8 cellular contexts compared by ENCODE assay signal in the genomic region with DNA sequence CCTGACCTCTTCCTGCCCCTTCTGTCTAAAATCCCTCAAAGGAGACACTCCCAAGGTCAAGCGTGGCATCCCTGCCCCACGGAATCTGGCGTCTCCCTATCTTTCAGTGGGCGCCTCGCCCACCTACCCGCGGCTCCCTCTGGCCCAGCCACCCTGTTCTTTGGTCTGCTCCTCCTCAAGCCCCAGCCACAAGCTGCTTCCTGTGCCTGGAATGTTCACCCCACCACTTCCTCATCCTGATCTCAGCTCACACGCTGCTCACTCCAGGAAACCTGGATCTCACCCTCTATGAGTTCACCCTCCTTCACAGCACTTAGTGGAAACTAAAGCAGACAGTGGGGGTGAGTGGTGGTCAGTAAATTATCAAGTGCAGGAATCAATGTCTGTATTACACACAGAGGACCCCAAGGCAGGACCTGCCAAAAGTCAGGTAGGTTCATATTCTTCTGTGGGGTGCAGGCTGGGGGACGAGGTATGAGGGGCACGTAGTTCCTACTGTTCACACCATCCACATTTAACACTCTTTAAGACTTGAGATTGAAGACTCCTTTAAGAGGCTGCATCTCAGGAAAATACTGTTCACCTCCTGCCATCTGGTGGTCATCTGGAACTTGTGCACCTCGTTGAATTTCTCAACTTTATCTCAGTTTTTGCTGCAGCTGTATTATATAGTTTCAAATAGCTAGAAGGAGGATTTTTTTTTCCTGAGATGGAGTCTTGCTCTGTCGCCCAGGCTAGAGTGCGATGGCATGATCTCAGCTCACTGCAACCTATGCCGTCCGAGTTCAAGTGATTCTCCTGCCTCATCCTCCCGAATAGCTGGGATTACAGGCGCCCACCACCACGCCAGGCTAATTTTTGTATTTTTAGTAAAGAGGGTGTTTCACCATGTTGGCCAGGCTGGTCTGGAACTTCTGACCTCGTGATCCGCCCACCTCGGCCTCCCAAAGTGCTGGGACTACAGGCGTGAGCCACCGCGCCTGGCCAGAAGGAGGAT.
DNase-seq lines count a peak whose midpoint lies in the region; FAIRE-seq and TF ChIP-seq lines count a peak whose summit lies in the region.

No MANE protein-coding gene starts in this region.

- H3K9me3 ChIP-seq in iPS DF 6.9 (ENCODE audit: control insufficient read depth, insufficient read depth, low read length) (no peaks in the 10 kb centered on the region), suprapubic skin (no peaks in the 10 kb centered on the region)

- TF ChIP-seq POLR2A in H54 (IDR thresholded peaks at IDR 0.05; ENCODE audit: low read depth, low read length) (no peak), suprapubic skin (IDR thresholded peaks at IDR 0.05) (no peak)

- no CpG with 5 or more reads among the region's 24 CpGs for WGBS in iPS DF 6.9 (ENCODE audit: insufficient coverage, insufficient read length)
- 57% methylated on average over 24 of the region's 24 CpGs for WGBS in suprapubic skin

- H3K27me3 ChIP-seq in iPS DF 6.9 (ENCODE audit: control insufficient read depth, insufficient read depth, low read length) (no peaks in the 10 kb centered on the region), suprapubic skin (peaks cover 6% of the 10 kb centered on the region)

- TF ChIP-seq CTCF in astrocyte of the spinal cord (IDR thresholded peaks at IDR 0.05; ENCODE audit: low read depth, low read length): peak; percentile 68
- peak; percentile 15 to 48 for TF ChIP-seq CTCF in suprapubic skin (IDR thresholded peaks at IDR 0.05)

- H3K4me1 ChIP-seq in iPS DF 6.9 (ENCODE audit: control insufficient read depth, insufficient read depth, low read length): no peaks in the 10 kb centered on the region; the same call in 1 of the 2 replicates
- peaks cover 11% of the 10 kb centered on the region for H3K4me1 ChIP-seq in suprapubic skin

- in situ Hi-C loops in astrocyte of the spinal cord (cut with HindIII; ENCODE audit: low sequenced_read_pairs): no loop called here

- no peak for TF ChIP-seq EP300 in suprapubic skin (IDR thresholded peaks at IDR 0.05)

- H3K27ac ChIP-seq in iPS DF 6.9 (ENCODE audit: low read length) (no peak overlapping the region), suprapubic skin (no peak overlapping the region)

- no peak for FAIRE-seq in H54 (lab: Jason Lieb, UNC)

- no peak overlapping the region for H3K4me3 ChIP-seq in astrocyte of the spinal cord (ENCODE audit: low read depth, low read length)
- no peak overlapping the region for H3K4me3 ChIP-seq in iPS DF 6.9 (ENCODE audit: low read length)
- no peak overlapping the region for H3K4me3 ChIP-seq in suprapubic skin

- peak; percentile 21 for DNase-seq in activated CD4-positive, alpha-beta T cell treated with anti-CD3 and anti-CD28 coated beads for 48 hours
- DNase-seq in activated CD4-positive, alpha-beta T cell treated with anti-CD3 and anti-CD28 coated beads for 1 hour: no peak
- DNase-seq in H54 (ENCODE audit: insufficient read length, low spot score) (peak; percentile 28), NCI-H2227 (lab: John Stamatoyannopoulos, UW; ENCODE audit: unreplicated experiment) (peak; percentile 15), astrocyte of the spinal cord (ENCODE audit: low read depth, low spot score) (peak; percentile 79), iPS DF 6.9 (ENCODE audit: low read depth, low spot score) (peak; percentile 22), suprapubic skin (ENCODE audit: low spot score in 2 of 2) (no peak)
- no peak for DNase-seq in stimulated activated naive CD4-positive, alpha-beta T cell treated with Interleukin-2 at 50 U/mL for 16 hours (lab: John Stamatoyannopoulos, UW)

- no peaks in the 10 kb centered on the region for H3K36me3 ChIP-seq in iPS DF 6.9 (ENCODE audit: control insufficient read depth, insufficient read depth, low read length)
- no peaks in the 10 kb centered on the region for H3K36me3 ChIP-seq in suprapubic skin

Comparison
In these comparisons a context has a peak if more than half of its experiments do, and no peak if none do; other contexts are left out.
1. DNase-seq: peak in activated CD4-positive, alpha-beta T cell treated with anti-CD3 and anti-CD28 coated beads for 48 hours (single experiment), H54 (single experiment), NCI-H2227 (single experiment), astrocyte of the spinal cord (single experiment) and iPS DF 6.9 (single experiment); none in activated CD4-positive, alpha-beta T cell treated with anti-CD3 and anti-CD28 coated beads for 1 hour (single experiment), suprapubic skin (0 of 2) and stimulated activated naive CD4-positive, alpha-beta T cell treated with Interleukin-2 at 50 U/mL for 16 hours (single experiment).